In the genomic region with DNA sequence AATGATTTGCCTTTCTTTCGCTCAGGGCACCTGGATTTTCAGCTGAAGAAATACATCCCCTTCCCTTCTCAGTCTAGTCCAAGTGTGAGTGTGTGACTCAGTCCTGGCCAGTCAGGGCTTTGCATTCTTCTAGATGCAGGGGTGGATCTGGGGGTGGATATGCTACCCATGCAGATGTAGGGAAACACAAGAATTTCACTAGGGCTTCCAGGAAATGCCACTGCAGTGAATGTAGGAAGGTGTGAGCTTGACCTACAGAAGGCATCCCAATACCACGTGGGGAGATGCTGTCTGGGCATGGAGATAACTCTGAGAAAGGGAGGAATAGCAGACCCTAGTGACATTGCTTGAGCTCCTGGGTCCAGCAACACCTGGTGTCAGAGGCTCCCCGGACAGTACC, we compare ENCODE assay signal across 24 cellular contexts.
"Had no signal": no experiment of that assay in that cellular context is flagged by ENCODE, and none has a peak within 500 bp of the region (broad histone marks: within the 10 kb centered on the region; RNA-seq: fewer than 3 reads in every experiment).

No MANE protein-coding gene starts in this region.

- H3K4me1 ChIP-seq: right atrium auricular region, sigmoid colon, testis, tibial nerve, upper lobe of right lung had no signal

- H3K36me3 ChIP-seq: ovary, right atrium auricular region, sigmoid colon, tibial nerve, upper lobe of right lung had no signal

- H3K27me3 ChIP-seq: hepatocyte, ovary, right atrium auricular region, sigmoid colon, testis, tibial nerve, upper lobe of right lung had no signal

- H3K4me3 ChIP-seq: coronary artery, hepatocyte, ovary, right atrium auricular region, sigmoid colon, skin epidermis, testis, tibial nerve, upper lobe of right lung had no signal

- FAIRE-seq: endothelial cell of umbilical vein had no signal

- H3K36me3 Mint-ChIP-seq: mesothelial cell of epicardium; natural killer cell; stimulated activated naive B cell treated with anti-CD40 and anti-IgM and Interleukin-4, amounts not matched to agents 10 μg/mL and 1 μg/mL and 100 μg/mL, for 72 hours had no signal

- H3K27me3 Mint-ChIP-seq: stimulated activated naive B cell treated with anti-CD40 and anti-IgM and Interleukin-4, amounts not matched to agents 10 μg/mL and 1 μg/mL and 100 μg/mL, for 72 hours; stimulated activated naive CD8-positive, alpha-beta T cell treated with anti-CD3 and anti-CD28 coated beads, Interleukin-15, amount 100 ng/mL, for 72 hours had no signal

- H3K4me3 Mint-ChIP-seq: endodermal cell; mesothelial cell of epicardium; natural killer cell; neural crest cell; stimulated activated naive B cell treated with anti-CD40 and anti-IgM and Interleukin-4, amounts not matched to agents 10 μg/mL and 1 μg/mL and 100 μg/mL, for 72 hours; stimulated activated naive CD8-positive, alpha-beta T cell treated with anti-CD3 and anti-CD28 coated beads, Interleukin-15, amount 100 ng/mL, for 72 hours had no signal

- H3K4me1 Mint-ChIP-seq: endodermal cell; mesothelial cell of epicardium; natural killer cell; neural crest cell; stimulated activated naive B cell treated with anti-CD40 and anti-IgM and Interleukin-4, amounts not matched to agents 10 μg/mL and 1 μg/mL and 100 μg/mL, for 72 hours; stimulated activated naive CD8-positive, alpha-beta T cell treated with anti-CD3 and anti-CD28 coated beads, Interleukin-15, amount 100 ng/mL, for 72 hours had no signal

- H3K9me3 Mint-ChIP-seq: endodermal cell, neural crest cell had no signal

- DNase-seq: effector CD4-positive, alpha-beta T cell; endodermal cell; erythroblast; foreskin melanocyte; head of caudate nucleus; kidney glomerular epithelial cell; natural killer cell; nucleus accumbens; ovary; sigmoid colon; stimulated activated CD4-positive, alpha-beta T cell treated with anti-CD3 and anti-CD28 coated beads, Interleukin-2, amount 100 ng/mL, for 24 hours; stimulated activated CD4-positive, alpha-beta T cell treated with anti-CD3 and anti-CD28 coated beads, Interleukin-4, amount 100 ng/mL, for 4 hours; stimulated activated naive B cell treated with anti-CD40 and anti-IgM and Interleukin-4, amounts not matched to agents 10 μg/mL and 1 μg/mL and 100 μg/mL, for 72 hours; stimulated activated naive CD8-positive, alpha-beta T cell treated with anti-CD3 and anti-CD28 coated beads, Interleukin-15, amount 100 ng/mL, for 72 hours; testis; upper lobe of right lung had no signal

- H3K27ac Mint-ChIP-seq: endodermal cell; mesothelial cell of epicardium; natural killer cell; stimulated activated naive B cell treated with anti-CD40 and anti-IgM and Interleukin-4, amounts not matched to agents 10 μg/mL and 1 μg/mL and 100 μg/mL, for 72 hours; stimulated activated naive CD8-positive, alpha-beta T cell treated with anti-CD3 and anti-CD28 coated beads, Interleukin-15, amount 100 ng/mL, for 72 hours had no signal

- H3K9me3 ChIP-seq: ovary, right atrium auricular region, testis, upper lobe of right lung had no signal
